Comparison of ENCODE assay signal across 22 cellular contexts in the genomic region with DNA sequence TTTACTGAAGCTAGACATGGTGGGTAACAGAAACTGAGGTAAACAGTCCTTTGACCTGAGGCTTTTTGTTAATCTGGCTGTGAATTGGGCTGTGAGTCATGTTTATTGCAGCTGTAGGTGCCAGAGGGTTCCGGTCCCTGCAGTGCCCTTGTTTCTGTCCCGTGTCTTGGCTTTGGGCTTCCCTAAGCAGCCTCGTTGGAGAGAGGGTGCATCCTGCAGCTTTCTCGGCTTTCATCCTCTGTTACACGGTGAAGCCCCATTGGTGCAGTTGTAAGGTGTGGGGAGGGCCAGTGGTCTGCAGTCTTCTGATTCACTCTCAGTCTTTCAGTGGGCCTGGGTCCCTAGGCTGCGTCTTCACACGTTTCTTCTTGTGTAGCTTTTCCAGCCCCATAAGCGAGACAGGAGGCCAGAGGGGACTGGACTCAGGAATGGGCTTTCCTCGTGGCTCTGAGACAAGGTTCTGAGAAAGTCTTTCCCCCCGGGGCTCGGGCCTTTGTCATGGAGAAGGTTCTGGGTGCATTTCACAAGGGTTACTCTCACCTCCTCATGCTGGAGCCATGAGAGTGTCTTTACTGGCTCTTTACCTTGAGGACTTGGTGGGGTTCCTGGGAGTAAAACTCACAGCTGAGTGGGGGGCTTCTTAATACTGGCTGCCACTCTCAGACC. TPM values are rescaled to one million over a fixed set of nuclear protein-coding genes. Genes with fewer than 3 reads are reported as not detected.
DNase-seq lines count a peak whose midpoint lies in the region; ATAC-seq and TF ChIP-seq lines count a peak whose summit lies in the region.
"Had no signal": no experiment of that assay in that cellular context is flagged by ENCODE, and none has a peak within 500 bp of the region (broad histone marks: within the 10 kb centered on the region; RNA-seq: fewer than 3 reads in every experiment).

No MANE protein-coding gene starts in this region.

- H3K4me1 ChIP-seq in GM23338 (ENCODE audit: insufficient read depth) (peaks cover 19% of the 10 kb centered on the region), Panc1 (ENCODE audit: control insufficient read depth, insufficient read depth, low read length) (peaks cover 12% of the 10 kb centered on the region), foreskin keratinocyte (peaks cover 7% of the 10 kb centered on the region), neural progenitor cell (peaks cover 11% of the 10 kb centered on the region)
- H3K4me1 ChIP-seq: prostate gland had no signal

- peak overlapping the region; percentile 2; the same call in 2 of the 3 replicates for H3K4me3 Mint-ChIP-seq in GM23338
- H3K4me3 Mint-ChIP-seq in neural progenitor cell: no peak overlapping the region
- H3K4me3 Mint-ChIP-seq: activated naive CD8-positive, alpha-beta T cell treated with anti-CD3 and anti-CD28 coated beads, Interleukin-2, amount 10 ng/mL, durations not matched to agents 7 days and 5 days; activated T-helper 17 cell treated with anti-CD3 and anti-CD28 coated beads, Interleukin-2, amount 50 U/mL, for 72 hours; CD8-positive, alpha-beta T cell; dendritic cell treated with granulocyte-macrophage colony-stimulating factor and Interleukin-4, amounts not matched to agents 40 ng/mL and 50 ng/mL, for 4 days had no signal

- H3K27ac ChIP-seq in GM23338 (ENCODE audit: low read depth): peak overlapping the region; percentile 61; the same call in 1 of the 2 replicates
- H3K27ac ChIP-seq in Panc1 (ENCODE audit: low read length): 0 out of 2 replicates have a peak overlapping the region, but pooled peaks have one; percentile 17
- no peak overlapping the region for H3K27ac ChIP-seq in foreskin keratinocyte
- H3K27ac ChIP-seq in neural progenitor cell: no peak overlapping the region
- H3K27ac ChIP-seq: brain microvascular endothelial cell, gastrocnemius medialis, KMS-11, prostate gland had no signal

- H3K9me3 ChIP-seq in Panc1 (ENCODE audit: control insufficient read depth, insufficient read depth, low read depth, low read length) (no peaks in the 10 kb centered on the region), neural progenitor cell (ENCODE audit: low read depth) (no peaks in the 10 kb centered on the region)
- H3K9me3 ChIP-seq: gastrocnemius medialis, HAP-1, prostate gland had no signal

- TF ChIP-seq CTCF in GM23338 (conservative IDR thresholded peaks at IDR 0.05; ENCODE audit: low read depth in 2 of 2) (no peak), Panc1 (IDR thresholded peaks at IDR 0.05) (no peak), foreskin keratinocyte (conservative IDR thresholded peaks at IDR 0.05) (no peak), neural progenitor cell (IDR thresholded peaks at IDR 0.05) (no peak)

- peak overlapping the region; percentile 25 for H3K27ac Mint-ChIP-seq in GM23338
- H3K27ac Mint-ChIP-seq in neural progenitor cell: no peak overlapping the region
- H3K27ac Mint-ChIP-seq: activated naive CD8-positive, alpha-beta T cell treated with anti-CD3 and anti-CD28 coated beads, Interleukin-2, amount 10 ng/mL, durations not matched to agents 7 days and 5 days; activated T-helper 17 cell treated with anti-CD3 and anti-CD28 coated beads, Interleukin-2, amount 50 U/mL, for 72 hours; CD8-positive, alpha-beta T cell; dendritic cell treated with granulocyte-macrophage colony-stimulating factor and Interleukin-4, amounts not matched to agents 40 ng/mL and 50 ng/mL, for 4 days had no signal

- H3K9ac ChIP-seq in neural progenitor cell: no peak overlapping the region
- H3K9ac ChIP-seq: KMS-11 had no signal

- H3K27me3 ChIP-seq in GM23338 (ENCODE audit: insufficient read depth) (no peaks in the 10 kb centered on the region), Panc1 (ENCODE audit: control insufficient read depth, insufficient read depth, low read length) (no peaks in the 10 kb centered on the region), foreskin keratinocyte (no peaks in the 10 kb centered on the region), neural progenitor cell (no peaks in the 10 kb centered on the region)
- H3K27me3 ChIP-seq: brain microvascular endothelial cell, gastrocnemius medialis had no signal

- H4K20me1 ChIP-seq in GM23338 (replicated peaks; ENCODE audit: insufficient read depth) (peaks cover 4% of the 10 kb centered on the region), neural progenitor cell (ENCODE audit: low read depth) (peaks cover 9% of the 10 kb centered on the region)

- H3K79me2 ChIP-seq in GM23338 (replicated peaks; ENCODE audit: insufficient read depth): peaks cover 70% of the 10 kb centered on the region
- peaks cover 61% of the 10 kb centered on the region for H3K79me2 ChIP-seq in neural progenitor cell (ENCODE audit: low read depth)

- in situ Hi-C loops in Panc1 (cut with HindIII; ENCODE audit: low pct_unique_long_range_greater_than_20kb, low sequenced_read_pairs): no loop called here

- intact Hi-C loops in Panc1 (cut with micrococcal nuclease; ENCODE audit: unreplicated experiment): no loop called here

- no peaks in the 10 kb centered on the region for H3F3A ChIP-seq in GM23338 (replicated peaks; ENCODE audit: low read depth)
- no peaks in the 10 kb centered on the region for H3F3A ChIP-seq in neural progenitor cell (ENCODE audit: low read depth)

- DNase-seq in GM23338 (ENCODE audit: low spot score) (peak; percentile 63), Panc1 (ENCODE audit: low read depth, low spot score) (no peak), foreskin keratinocyte (peak in 1 of 2 donors; percentile 15), neural progenitor cell (ENCODE audit: low spot score) (peak; percentile 23), NCI-H1417 treated with DMSO at 0.1 percent for 48 hours (lab: John Stamatoyannopoulos, UW) (no peak), NCI-H446 (lab: John Stamatoyannopoulos, UW) (no peak), DMS 273 (lab: John Stamatoyannopoulos, UW; ENCODE audit: unreplicated experiment) (no peak)
- DNase-seq: activated naive CD8-positive, alpha-beta T cell treated with anti-CD3 and anti-CD28 coated beads, Interleukin-2, amount 10 ng/mL, durations not matched to agents 7 days and 5 days; brain microvascular endothelial cell; CD8-positive, alpha-beta T cell; erythroblast; gastrocnemius medialis; left ventricle myocardium superior; NCI-H1048; NCI-H2029 treated with DMSO at 0.1 percent for 48 hours had no signal

- no peaks in the 10 kb centered on the region for H3K9me3 Mint-ChIP-seq in GM23338
- no peaks in the 10 kb centered on the region for H3K9me3 Mint-ChIP-seq in neural progenitor cell
- H3K9me3 Mint-ChIP-seq: activated naive CD8-positive, alpha-beta T cell treated with anti-CD3 and anti-CD28 coated beads, Interleukin-2, amount 10 ng/mL, durations not matched to agents 7 days and 5 days; activated T-helper 17 cell treated with anti-CD3 and anti-CD28 coated beads, Interleukin-2, amount 50 U/mL, for 72 hours; CD8-positive, alpha-beta T cell; dendritic cell treated with granulocyte-macrophage colony-stimulating factor and Interleukin-4, amounts not matched to agents 40 ng/mL and 50 ng/mL, for 4 days had no signal

- H3K4me2 ChIP-seq in GM23338: peak overlapping the region; percentile 58
- H3K4me2 ChIP-seq in neural progenitor cell: peak overlapping the region; percentile 16
- H3K4me2 ChIP-seq: KMS-11 had no signal

- H3K4me1 Mint-ChIP-seq in GM23338 (peaks cover 47% of the 10 kb centered on the region), neural progenitor cell (peaks cover 15% of the 10 kb centered on the region)

- BruUV-seq in Panc1 (replicated peaks; lab: Mats Ljungman, UMichigan): no TSS peak

- H3K36me3 ChIP-seq in GM23338 (ENCODE audit: insufficient read depth) (no peaks in the 10 kb centered on the region), Panc1 (ENCODE audit: control insufficient read depth, insufficient read depth, low read length) (0 out of 2 replicates have a peak, but pooled peaks cover 4% of the 10 kb centered on the region), neural progenitor cell (no peaks in the 10 kb centered on the region)
- H3K36me3 ChIP-seq: brain microvascular endothelial cell, gastrocnemius medialis, prostate gland had no signal

- no peaks in the 10 kb centered on the region for H3K9me2 ChIP-seq in GM23338 (ENCODE audit: insufficient read depth)

- H2AFZ ChIP-seq in GM23338 (no peak overlapping the region), neural progenitor cell (replicated peaks) (no peak overlapping the region)

- H3K27me3 Mint-ChIP-seq in GM23338 (ENCODE audit: insufficient read depth, low read depth, poor library complexity) (no peaks in the 10 kb centered on the region), neural progenitor cell (ENCODE audit: insufficient read depth, low read depth) (no peaks in the 10 kb centered on the region)
- H3K27me3 Mint-ChIP-seq: activated naive CD8-positive, alpha-beta T cell treated with anti-CD3 and anti-CD28 coated beads, Interleukin-2, amount 10 ng/mL, durations not matched to agents 7 days and 5 days; activated T-helper 17 cell treated with anti-CD3 and anti-CD28 coated beads, Interleukin-2, amount 50 U/mL, for 72 hours; dendritic cell treated with granulocyte-macrophage colony-stimulating factor and Interleukin-4, amounts not matched to agents 40 ng/mL and 50 ng/mL, for 4 days had no signal

- CTCF ChIA-PET in Panc1 (lab: Charles Lee): no interaction called here

- H3K4me3 ChIP-seq in GM23338: no peak overlapping the region
- H3K4me3 ChIP-seq in Panc1 (ENCODE audit: low read depth in 2 of 2, low read length in 2 of 2): no peak overlapping the region
- H3K4me3 ChIP-seq in neural progenitor cell: no peak overlapping the region
- H3K4me3 ChIP-seq: gastrocnemius medialis, HAP-1, prostate gland had no signal

- POLR2A ChIA-PET in Panc1 (lab: Charles Lee): no interaction called here

- ATAC-seq in GM23338 (peak; percentile 76), Panc1 (no peak), foreskin keratinocyte (peak; percentile 55), GM21423 (IDR thresholded peaks at IDR 0.05; ENCODE audit: unreplicated experiment) (no peak)
- ATAC-seq: activated T-helper 17 cell treated with anti-CD3 and anti-CD28 coated beads, Interleukin-2, amount 50 U/mL, for 72 hours; CD8-positive, alpha-beta T cell; gastrocnemius medialis; left ventricle myocardium superior; Right ventricle myocardium inferior had no signal

- H3K36me3 Mint-ChIP-seq in GM23338 (ENCODE audit: low read depth): peaks cover 4% of the 10 kb centered on the region; the same call in 1 of the 3 replicates
- peaks cover 12% of the 10 kb centered on the region for H3K36me3 Mint-ChIP-seq in neural progenitor cell

RNA-seq across cellular contexts. Expression of gene ASB7, which starts 33.1 kb away (rescaled TPM):
- total RNA-seq in GM23338 (2014; rRNA removed; shearing (Covaris generic)): 11.4 and 13.9 TPM in 2 replicates
- polyA plus RNA-seq in GM23338 (2016; fragmentation: Nextera tagmentation; extraction: Ambion mirVana) (4.1 and 4.6 TPM in 2 replicates), foreskin keratinocyte (3.3 and 3.7 TPM in 2 replicates)
- total RNA-seq in Panc1 (2021; ENCODE audit: unreplicated experiment) (18.1 TPM), foreskin keratinocyte (10.9 and 11.8 TPM in 2 replicates), neural progenitor cell (ENCODE audit: low replicate concordance) (15.3 and 18.3 TPM in 2 replicates)
- 11.3 TPM for polyA plus RNA-seq in Panc1 (2012; ENCODE audit: insufficient read length)

RNA-seq across cellular contexts. Expression of gene LINS1, which starts 33.6 kb away (rescaled TPM):
- total RNA-seq in GM23338 (2014; rRNA removed; shearing (Covaris generic)): 11.1 and 15.4 TPM in 2 replicates
- polyA plus RNA-seq in GM23338 (2016; fragmentation: Nextera tagmentation; extraction: Ambion mirVana): 10.4 and 11.7 TPM in 2 replicates
- total RNA-seq in Panc1 (2021; ENCODE audit: unreplicated experiment): 13.6 TPM
- polyA plus RNA-seq in Panc1 (2012; ENCODE audit: insufficient read length): 5.0 TPM
- total RNA-seq in foreskin keratinocyte: 11.9 and 12.4 TPM in 2 replicates
- 4.4 and 5.5 TPM in 2 replicates for polyA plus RNA-seq in foreskin keratinocyte
- total RNA-seq in neural progenitor cell (ENCODE audit: low replicate concordance): 15.1 and 18.7 TPM in 2 replicates

Comparison
In these comparisons a context has a peak if more than half of its experiments do, and no peak if none do; other contexts are left out.
1. ATAC-seq: peak in GM23338 (single experiment) and foreskin keratinocyte (single experiment); none in Panc1 (single experiment) and GM21423 (single experiment).
2. DNase-seq: peak in GM23338 (single experiment) and neural progenitor cell (single experiment); none in Panc1 (single experiment), NCI-H1417 treated with DMSO at 0.1 percent for 48 hours (single experiment), NCI-H446 (0 of 2) and DMS 273 (single experiment).
3. H3K27ac ChIP-seq: peak in GM23338 (single experiment) and Panc1 (single experiment); none in foreskin keratinocyte (single experiment) and neural progenitor cell (single experiment).